In genomic region chr1:154749078-154749760, GRCh38 we compare ENCODE assay signal across 8 cellular contexts.
DNase-seq lines count a peak whose midpoint lies in the region; ATAC-seq and TF ChIP-seq lines count a peak whose summit lies in the region.

No MANE protein-coding gene starts in this region.

- intact Hi-C loops in aorta (cut with DNase I): no loop called here

- H3K4me1 ChIP-seq in aorta (ENCODE audit: control insufficient read depth in 1 of 2, insufficient read depth in 2 of 2, low read length in 2 of 2): no peaks in the 10 kb centered on the region

- WGBS in aorta, 2 donors: 56 to 67% methylated on average over 8 of the region's 8 CpGs

- no peak overlapping the region for H3K27ac Mint-ChIP-seq in activated T-helper 17 cell treated with anti-CD3 and anti-CD28 coated beads, Interleukin-2, amount 50 U/mL, for 72 hours

- H3K27me3 ChIP-seq in aorta (ENCODE audit: control insufficient read depth in 1 of 2, insufficient read depth in 2 of 2, low read length in 1 of 2): no peaks in the 10 kb centered on the region

- ATAC-seq in activated T-helper 17 cell treated with anti-CD3 and anti-CD28 coated beads, Interleukin-2, amount 50 U/mL, for 72 hours (replicated peaks): peak; percentile 23
- ATAC-seq in HG03378 (IDR thresholded peaks at IDR 0.05; ENCODE audit: unreplicated experiment) (no peak), GM21447 (IDR thresholded peaks at IDR 0.05; ENCODE audit: unreplicated experiment) (no peak), aorta (ENCODE audit: low FRiP score) (no peak)

- H3K4me3 ChIP-seq in aorta (ENCODE audit: low read length in 2 of 2): no peak overlapping the region

- H3K27ac ChIP-seq in aorta (ENCODE audit: low read depth in 1 of 2, low read length in 2 of 2): no peak overlapping the region

- peaks cover 7% of the 10 kb centered on the region for H3K27me3 Mint-ChIP-seq in activated T-helper 17 cell treated with anti-CD3 and anti-CD28 coated beads, Interleukin-2, amount 50 U/mL, for 72 hours

- no peaks in the 10 kb centered on the region for H3K36me3 ChIP-seq in aorta (ENCODE audit: control insufficient read depth in 1 of 2, insufficient read depth in 2 of 2, low read length in 1 of 2)

- H3K4me1 Mint-ChIP-seq in activated T-helper 17 cell treated with anti-CD3 and anti-CD28 coated beads, Interleukin-2, amount 50 U/mL, for 72 hours: peaks cover 44% of the 10 kb centered on the region

- TF ChIP-seq RAD21 in Ishikawa (IDR thresholded peaks at IDR 0.05; ENCODE audit: low read depth): peak; percentile 51; the same call in 1 of the 2 replicates

- H3K9me3 ChIP-seq in aorta (ENCODE audit: control insufficient read depth, low read length): no peaks in the 10 kb centered on the region

- H3K4me3 Mint-ChIP-seq in activated T-helper 17 cell treated with anti-CD3 and anti-CD28 coated beads, Interleukin-2, amount 50 U/mL, for 72 hours: peak overlapping the region; percentile 81

- H3K36me3 Mint-ChIP-seq in activated T-helper 17 cell treated with anti-CD3 and anti-CD28 coated beads, Interleukin-2, amount 50 U/mL, for 72 hours (ENCODE audit: low read depth): no peaks in the 10 kb centered on the region

- no peak for TF ChIP-seq EP300 in Ishikawa (IDR thresholded peaks at IDR 0.05; ENCODE audit: borderline replicate concordance)

- peak; percentile 64 for DNase-seq in Daoy (ENCODE audit: low read depth)
- peak; percentile 37 for DNase-seq in mesenteric fat pad (ENCODE audit: low spot score)
- no peak for DNase-seq in aorta
- DNase-seq in T1000 (lab: John Stamatoyannopoulos, UW): no peak

- H3K9me3 Mint-ChIP-seq in activated T-helper 17 cell treated with anti-CD3 and anti-CD28 coated beads, Interleukin-2, amount 50 U/mL, for 72 hours: no peaks in the 10 kb centered on the region

TF ChIP-seq in Ishikawa, 13 proteins besides CTCF, POLR2A, EP300 and RAD21:
- no peak for TF ChIP-seq FOXM1 (IDR thresholded peaks at IDR 0.05; ENCODE audit: borderline replicate concordance, low read depth)
- no peak for TF ChIP-seq EGR1 (IDR thresholded peaks at IDR 0.05)
- no peak for TF ChIP-seq ZBTB7A (IDR thresholded peaks at IDR 0.05; ENCODE audit: low read depth)
- no peak for TF ChIP-seq NFIC (IDR thresholded peaks at IDR 0.05)
- no peak for TF ChIP-seq USF1 (IDR thresholded peaks at IDR 0.05)
- TF ChIP-seq TEAD4 (IDR thresholded peaks at IDR 0.05): no peak
- TF ChIP-seq CEBPB (IDR thresholded peaks at IDR 0.05): no peak
- TF ChIP-seq CREB1 (IDR thresholded peaks at IDR 0.05; ENCODE audit: low read depth): no peak
- TF ChIP-seq REST (IDR thresholded peaks at IDR 0.05; ENCODE audit: low read depth): no peak
- TF ChIP-seq TAF1 (IDR thresholded peaks at IDR 0.05; ENCODE audit: low read depth): no peak
- TF ChIP-seq YY1 (IDR thresholded peaks at IDR 0.05; ENCODE audit: low read depth): no peak
- no peak for TF ChIP-seq TCF12 (IDR thresholded peaks at IDR 0.05; ENCODE audit: low read depth)
- no peak for TF ChIP-seq MAX (IDR thresholded peaks at IDR 0.05)

Comparison
In these comparisons a context has a peak if more than half of its experiments do, and no peak if none do; other contexts are left out.
1. DNase-seq: peak in Daoy (single experiment) and mesenteric fat pad (single experiment); none in aorta (0 of 2) and T1000 (single experiment).